Comparison of ENCODE assay signal across 14 cellular contexts in the genomic region with DNA sequence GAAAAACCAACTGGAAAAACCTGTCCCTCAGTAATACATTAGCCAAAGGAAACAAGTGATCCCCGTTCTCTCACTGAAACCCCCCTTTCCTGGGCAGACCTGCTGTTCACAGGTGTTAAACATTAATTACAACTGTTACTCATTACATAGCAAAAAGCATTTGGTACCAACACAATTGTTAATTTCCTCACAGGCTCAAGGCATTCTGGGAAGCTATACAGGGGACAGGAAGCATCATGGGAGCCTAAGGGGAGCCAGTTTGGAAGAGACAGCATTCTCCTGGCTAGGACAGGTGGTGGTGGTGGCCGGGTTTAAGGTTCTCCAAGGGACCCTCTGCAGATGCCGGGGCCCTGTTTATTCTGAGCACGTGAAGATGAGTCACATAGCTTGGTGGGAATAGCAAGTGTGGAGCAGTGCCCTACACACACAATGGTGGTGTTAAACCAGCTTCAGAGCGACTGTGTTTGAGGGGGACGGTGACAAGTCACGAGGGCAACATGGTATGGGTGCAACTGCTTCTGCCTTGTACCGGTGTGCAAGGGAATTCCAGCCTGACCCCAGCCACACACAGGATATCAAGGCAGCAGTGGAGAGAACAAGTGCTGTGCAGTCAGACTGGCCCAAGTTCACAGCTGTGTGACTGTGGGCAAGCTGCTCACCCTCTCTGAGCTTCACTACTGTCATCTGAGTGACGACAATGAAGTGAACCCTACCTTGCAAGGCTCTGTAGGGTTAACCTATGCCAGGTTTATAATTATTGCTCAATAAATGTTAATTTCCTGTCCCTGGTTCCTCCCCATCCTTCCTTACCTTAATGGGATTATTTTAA.
DNase-seq lines count a peak whose midpoint lies in the region; ATAC-seq, FAIRE-seq and TF ChIP-seq lines count a peak whose summit lies in the region.
"Had no signal": no experiment of that assay in that cellular context is flagged by ENCODE, and none has a peak within 500 bp of the region (broad histone marks: within the 10 kb centered on the region; RNA-seq: fewer than 3 reads in every experiment).

No MANE protein-coding gene starts in this region.

- H3K9me3 ChIP-seq in colonic mucosa (no peaks in the 10 kb centered on the region), mucosa of rectum (ENCODE audit: control insufficient read depth in 2 of 2, low read length in 2 of 2) (no peaks in the 10 kb centered on the region)
- H3K9me3 ChIP-seq: uterus had no signal

- H3K27me3 ChIP-seq in colonic mucosa (no peaks in the 10 kb centered on the region), mucosa of rectum (ENCODE audit: control insufficient read depth in 2 of 2, insufficient read depth in 2 of 2, low read length in 2 of 2) (no peaks in the 10 kb centered on the region)
- H3K27me3 ChIP-seq: uterus had no signal

- H3K4me3 ChIP-seq in colonic mucosa: no peak overlapping the region
- no peak overlapping the region for H3K4me3 ChIP-seq in mucosa of rectum (ENCODE audit: low read length in 2 of 2)
- H3K4me3 ChIP-seq: uterus had no signal

- no peaks in the 10 kb centered on the region for H3K36me3 ChIP-seq in colonic mucosa
- H3K36me3 ChIP-seq in mucosa of rectum (ENCODE audit: control insufficient read depth in 2 of 2, insufficient read depth in 2 of 2, low read length in 2 of 2): no peaks in the 10 kb centered on the region
- H3K36me3 ChIP-seq: uterus had no signal

- no peak for FAIRE-seq in HTR-8/SVneo (lab: Jason Lieb, UNC)
- FAIRE-seq: H1 had no signal

- H3K9ac ChIP-seq in colonic mucosa (ENCODE audit: low read depth in 2 of 2, low read length in 2 of 2) (peak overlapping the region in 1 of 2 donors; percentile 58), mucosa of rectum (ENCODE audit: low read depth in 1 of 2, low read length in 2 of 2) (peak overlapping the region in 1 of 2 donors; percentile 48)

- peaks cover 32% of the 10 kb centered on the region for H3K4me1 ChIP-seq in colonic mucosa
- peaks cover 53 to 63% of the 10 kb centered on the region in 2 donors for H3K4me1 ChIP-seq in mucosa of rectum (ENCODE audit: control insufficient read depth in 2 of 2, insufficient read depth in 2 of 2, low read length in 2 of 2)
- H3K4me1 ChIP-seq: uterus had no signal

- ATAC-seq in HG03354 (IDR thresholded peaks at IDR 0.05; ENCODE audit: poor library complexity, severe bottlenecking, unreplicated experiment) (peak; percentile 63), HG02973 (IDR thresholded peaks at IDR 0.05; ENCODE audit: unreplicated experiment) (no peak), HG03095 (IDR thresholded peaks at IDR 0.05; ENCODE audit: unreplicated experiment) (no peak)

- TF ChIP-seq CTCF in colonic mucosa (IDR thresholded peaks at IDR 0.05): no peak

- H3K27ac ChIP-seq in colonic mucosa (peak overlapping the region; percentile 85), mucosa of rectum (ENCODE audit: low read depth in 2 of 2, low read length in 2 of 2) (peak overlapping the region; percentile 67 to 87)
- H3K27ac ChIP-seq: uterus had no signal

- intact Hi-C loops in colonic mucosa (cut with DNase I): loop anchor here (5.0 kb wide), 1 partner anchor 101 kb away; the partner anchor contains the start of gene SHB

- in situ Hi-C loops in ACHN (cut with HindIII; ENCODE audit: low pct_ligation_motif_present, low pct_unique_long_range_greater_than_20kb, low sequenced_read_pairs): no loop called here

- peak; percentile 67 for DNase-seq in ACHN
- DNase-seq in colonic mucosa: peak; percentile 50
- DNase-seq in NCI-H1105 (lab: John Stamatoyannopoulos, UW): no peak
- no peak for DNase-seq in HTR-8/SVneo (ENCODE audit: insufficient read length, low spot score)
- DNase-seq: AML-193; KBM-7; NCI-H82; stimulated activated CD4-positive, alpha-beta T cell treated with anti-CD3 and anti-CD28 coated beads, Interleukin-2, amount 100 ng/mL, for 24 hours; uterus had no signal

Comparison
In these comparisons a context has a peak if more than half of its experiments do, and no peak if none do; other contexts are left out.
1. DNase-seq: peak in ACHN (single experiment) and colonic mucosa (single experiment); none in NCI-H1105 (single experiment) and HTR-8/SVneo (single experiment).